8 cellular contexts compared by ENCODE assay signal in the genomic region with DNA sequence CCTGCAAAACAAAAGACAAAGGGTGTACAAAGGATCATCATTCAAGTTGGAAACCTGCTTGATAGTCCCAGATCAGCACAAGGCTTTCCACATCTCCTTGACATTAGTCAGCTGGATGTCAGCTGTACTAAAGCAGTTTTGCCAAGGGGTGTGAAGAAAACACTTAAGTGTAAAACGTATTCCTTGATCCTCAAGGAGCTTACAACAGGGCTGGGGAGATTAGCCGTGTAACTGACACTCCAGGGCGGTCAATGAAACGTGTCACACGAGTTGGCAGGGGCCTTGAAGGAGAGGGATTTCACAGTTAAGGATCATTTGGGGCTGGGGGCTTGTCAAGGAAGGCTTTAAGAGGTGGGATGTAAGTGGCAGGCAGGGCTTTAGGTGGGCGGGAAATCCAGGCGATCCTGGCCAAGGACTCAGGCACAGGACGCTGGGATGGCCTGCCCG. TPM values are rescaled to one million over a fixed set of nuclear protein-coding genes. Genes with fewer than 3 reads are reported as not detected.
DNase-seq lines count a peak whose midpoint lies in the region; ATAC-seq and TF ChIP-seq lines count a peak whose summit lies in the region.

No MANE protein-coding gene starts in this region.

- H3K9me3 ChIP-seq in right cardiac atrium (ENCODE audit: control insufficient read depth, low read length), result no peaks in the 10 kb centered on the region
- H3K9me3 ChIP-seq in skeletal muscle tissue (ENCODE audit: control insufficient read depth in 3 of 3, low read length in 3 of 3), result no peaks in the 10 kb centered on the region

- POLR2A ChIA-PET in activated CD8-positive, alpha-beta T cell treated with anti-CD3 and anti-CD28 coated beads for 36 hours (lab: Charles Lee), result interaction anchor here (0.7 kb wide), 1 partner anchor 302 kb away, joined by 4 read pairs; no protein-coding TSS in a partner anchor

- H3K9ac ChIP-seq in skeletal muscle tissue (ENCODE audit: low read depth in 1 of 3, low read length in 3 of 3), result peak overlapping the region in 2 of 3 donors; percentile 79 to 82

- no peaks in the 10 kb centered on the region for H3K27me3 ChIP-seq in right cardiac atrium (ENCODE audit: control insufficient read depth, insufficient read depth)
- H3K27me3 ChIP-seq in skeletal muscle tissue (ENCODE audit: control insufficient read depth in 3 of 3, insufficient read depth in 3 of 3, low read length in 3 of 3), result no peaks in the 10 kb centered on the region

- H3K4me3 Mint-ChIP-seq in activated CD4-positive, alpha-beta T cell treated with anti-CD3 and anti-CD28 coated beads, Interleukin-2, amount 10 ng/mL, durations not matched to agents 24 days and 14 days, result peak overlapping the region; percentile 83
- peak overlapping the region; percentile 56 for H3K4me3 Mint-ChIP-seq in activated CD8-positive, alpha-beta T cell treated with anti-CD3 and anti-CD28 coated beads for 36 hours

- no peak for ATAC-seq in activated CD8-positive, alpha-beta T cell treated with anti-CD3 and anti-CD28 coated beads for 36 hours
- ATAC-seq in right cardiac atrium (peak; percentile 48 to 57), HG03460 (IDR thresholded peaks at IDR 0.05; ENCODE audit: unreplicated experiment) (no peak), HG02852 (IDR thresholded peaks at IDR 0.05; ENCODE audit: unreplicated experiment) (no peak)

- H3K36me3 ChIP-seq in skeletal muscle tissue (ENCODE audit: control insufficient read depth in 3 of 3, insufficient read depth in 3 of 3, low read length in 3 of 3), result no peaks in the 10 kb centered on the region

- H3K27ac ChIP-seq in right cardiac atrium (ENCODE audit: low read length) (peak overlapping the region; percentile 28), skeletal muscle tissue (ENCODE audit: low read depth, low read length) (peak overlapping the region; percentile 70)

- intact Hi-C loops in activated CD4-positive, alpha-beta T cell treated with anti-CD3 and anti-CD28 coated beads, Interleukin-2, amount 10 ng/mL, durations not matched to agents 24 days and 14 days (cut with micrococcal nuclease), result no loop called here
- intact Hi-C loops in activated CD8-positive, alpha-beta T cell treated with anti-CD3 and anti-CD28 coated beads for 36 hours (cut with micrococcal nuclease), result no loop called here
- intact Hi-C loops in right cardiac atrium (cut with DNase I), result no loop called here

- H3K4me1 Mint-ChIP-seq in activated CD4-positive, alpha-beta T cell treated with anti-CD3 and anti-CD28 coated beads, Interleukin-2, amount 10 ng/mL, durations not matched to agents 24 days and 14 days, result peaks cover 9% of the 10 kb centered on the region
- peaks cover 8% of the 10 kb centered on the region for H3K4me1 Mint-ChIP-seq in activated CD8-positive, alpha-beta T cell treated with anti-CD3 and anti-CD28 coated beads for 36 hours (ENCODE audit: low read depth)

- CTCF ChIA-PET in activated CD8-positive, alpha-beta T cell treated with anti-CD3 and anti-CD28 coated beads for 36 hours (lab: Charles Lee), result no interaction called here

- H3K27me3 Mint-ChIP-seq in activated CD4-positive, alpha-beta T cell treated with anti-CD3 and anti-CD28 coated beads, Interleukin-2, amount 10 ng/mL, durations not matched to agents 24 days and 14 days, result peaks cover 19% of the 10 kb centered on the region
- peaks cover 33% of the 10 kb centered on the region for H3K27me3 Mint-ChIP-seq in activated CD8-positive, alpha-beta T cell treated with anti-CD3 and anti-CD28 coated beads for 36 hours

- no peak for TF ChIP-seq CTCF in activated CD8-positive, alpha-beta T cell treated with anti-CD3 and anti-CD28 coated beads for 36 hours (IDR thresholded peaks at IDR 0.05)

- H3K4me1 ChIP-seq in right cardiac atrium (ENCODE audit: control insufficient read depth, insufficient read depth, low read length) (no peaks in the 10 kb centered on the region), skeletal muscle tissue (ENCODE audit: control insufficient read depth in 3 of 3, insufficient read depth in 3 of 3, low read length in 3 of 3) (peaks cover 0 to 8% (median 8%) of the 10 kb centered on the region in 3 donors)

- no peaks in the 10 kb centered on the region for H3K36me3 Mint-ChIP-seq in activated CD4-positive, alpha-beta T cell treated with anti-CD3 and anti-CD28 coated beads, Interleukin-2, amount 10 ng/mL, durations not matched to agents 24 days and 14 days (ENCODE audit: low read depth)
- H3K36me3 Mint-ChIP-seq in activated CD8-positive, alpha-beta T cell treated with anti-CD3 and anti-CD28 coated beads for 36 hours (ENCODE audit: low read depth), result peaks cover 2% of the 10 kb centered on the region

- H3K4me3 ChIP-seq in right cardiac atrium (ENCODE audit: low read length), result peak overlapping the region; percentile 73
- peak overlapping the region; percentile 82 to 88 (median 86) for H3K4me3 ChIP-seq in skeletal muscle tissue (ENCODE audit: low read length in 3 of 3)

- WGBS in right cardiac atrium, result 5% methylated on average over 9 of the region's 9 CpGs

- peaks cover 17% of the 10 kb centered on the region for H3K9me3 Mint-ChIP-seq in activated CD4-positive, alpha-beta T cell treated with anti-CD3 and anti-CD28 coated beads, Interleukin-2, amount 10 ng/mL, durations not matched to agents 24 days and 14 days
- no peaks in the 10 kb centered on the region for H3K9me3 Mint-ChIP-seq in activated CD8-positive, alpha-beta T cell treated with anti-CD3 and anti-CD28 coated beads for 36 hours

- no peak for DNase-seq in activated CD4-positive, alpha-beta T cell treated with anti-CD3 and anti-CD28 coated beads, Interleukin-2, amount 10 ng/mL, durations not matched to agents 24 days and 14 days
- no peak for DNase-seq in activated CD4-positive, alpha-beta T cell treated with anti-CD3 and anti-CD28 coated beads, Interleukin-2, amount 50 U/mL, for 4 hours
- DNase-seq in activated CD8-positive, alpha-beta T cell treated with anti-CD3 and anti-CD28 coated beads for 36 hours, result no peak
- DNase-seq in right cardiac atrium (no peak), cortex of kidney (lab: John Stamatoyannopoulos, UW) (no peak)

- peak overlapping the region; percentile 83 for H3K27ac Mint-ChIP-seq in activated CD4-positive, alpha-beta T cell treated with anti-CD3 and anti-CD28 coated beads, Interleukin-2, amount 10 ng/mL, durations not matched to agents 24 days and 14 days
- H3K27ac Mint-ChIP-seq in activated CD8-positive, alpha-beta T cell treated with anti-CD3 and anti-CD28 coated beads for 36 hours, result no peak overlapping the region

RNA-seq across cellular contexts. Expression of gene CNTLN, which starts 0.4 kb away (rescaled TPM):
- total RNA-seq in activated CD4-positive, alpha-beta T cell treated with anti-CD3 and anti-CD28 coated beads, Interleukin-2, amount 10 ng/mL, durations not matched to agents 24 days and 14 days, result 1.6 and 2.3 TPM in 2 replicates
- total RNA-seq in activated CD8-positive, alpha-beta T cell treated with anti-CD3 and anti-CD28 coated beads for 36 hours, result under 1 TPM; 0.40 to 0.43 TPM
- total RNA-seq in right cardiac atrium (1 to 10 TPM; 4.3 to 6.9 (median 5.4) TPM), skeletal muscle tissue (9.4 TPM)
- 2.0 TPM for polyA plus RNA-seq in right cardiac atrium

Comparison
In these comparisons a context has a peak if more than half of its experiments do, and no peak if none do; other contexts are left out.
1. ATAC-seq: peak in right cardiac atrium (2 of 2); none in activated CD8-positive, alpha-beta T cell treated with anti-CD3 and anti-CD28 coated beads for 36 hours (single experiment), HG03460 (single experiment) and HG02852 (single experiment).